1 cellular context compared by ENCODE assay signal in the genomic region with DNA sequence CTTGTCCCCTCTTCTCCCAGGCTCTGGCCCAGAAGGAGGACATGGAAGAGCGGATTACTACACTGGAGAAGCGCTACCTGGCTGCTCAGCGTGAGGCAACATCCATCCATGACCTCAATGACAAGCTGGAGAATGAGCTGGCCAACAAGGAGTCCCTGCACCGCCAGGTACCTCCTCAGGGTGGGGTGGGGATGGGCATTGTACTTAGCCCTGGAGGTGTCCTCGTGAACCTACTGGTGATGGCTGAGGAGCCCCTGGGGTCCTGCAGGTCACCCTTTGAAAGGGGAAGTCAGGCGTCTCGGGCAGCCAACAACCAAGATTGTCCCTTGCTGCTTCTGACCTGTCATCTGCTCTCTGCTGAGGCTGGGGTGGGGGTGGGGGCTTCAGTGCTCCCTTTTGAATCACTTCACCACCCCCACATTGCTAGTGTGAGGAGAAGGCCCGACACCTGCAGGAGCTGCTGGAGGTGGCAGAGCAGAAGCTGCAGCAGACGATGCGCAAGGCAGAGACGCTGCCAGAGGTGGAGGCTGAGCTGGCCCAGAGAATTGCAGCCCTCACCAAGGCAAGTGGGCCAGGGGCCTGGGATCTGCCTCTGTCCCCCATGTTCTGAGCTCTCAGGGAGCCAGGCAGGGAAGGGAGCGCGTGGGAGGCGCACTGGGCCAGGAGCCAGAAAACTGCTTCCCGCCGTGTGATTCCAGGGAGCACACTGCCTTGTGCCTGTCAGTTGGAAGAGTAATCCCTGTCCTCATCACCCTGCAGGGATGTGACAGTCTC.
TF ChIP-seq lines count a peak whose summit lies in the region.

No MANE protein-coding gene starts in this region.

TF ChIP-seq in SK-N-SH treated with all-trans-retinoic acid at 6 μM for 48 hours, 23 proteins besides CTCF, POLR2A, EP300 and RAD21 (continued from another document):
- TF ChIP-seq, protein P1, sequence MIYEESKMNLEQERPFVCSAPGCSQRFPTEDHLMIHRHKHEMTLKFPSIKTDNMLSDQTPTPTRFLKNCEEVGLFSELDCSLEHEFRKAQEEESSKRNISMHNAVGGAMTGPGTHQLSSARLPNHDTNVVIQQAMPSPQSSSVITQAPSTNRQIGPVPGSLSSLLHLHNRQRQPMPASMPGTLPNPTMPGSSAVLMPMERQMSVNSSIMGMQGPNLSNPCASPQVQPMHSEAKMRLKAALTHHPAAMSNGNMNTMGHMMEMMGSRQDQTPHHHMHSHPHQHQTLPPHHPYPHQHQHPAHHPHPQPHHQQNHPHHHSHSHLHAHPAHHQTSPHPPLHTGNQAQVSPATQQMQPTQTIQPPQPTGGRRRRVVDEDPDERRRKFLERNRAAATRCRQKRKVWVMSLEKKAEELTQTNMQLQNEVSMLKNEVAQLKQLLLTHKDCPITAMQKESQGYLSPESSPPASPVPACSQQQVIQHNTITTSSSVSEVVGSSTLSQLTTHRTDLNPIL (CRISPR knock-in tag; IDR thresholded peaks at IDR 0.05; ENCODE audit: low read depth) = no peak
- no peak for TF ChIP-seq ZNF8 (CRISPR knock-in tag; IDR thresholded peaks at IDR 0.05)
- TF ChIP-seq CSDC2 (CRISPR knock-in tag; IDR thresholded peaks at IDR 0.05) = no peak
- TF ChIP-seq TSHZ2 (CRISPR knock-in tag; IDR thresholded peaks at IDR 0.05) = no peak
- TF ChIP-seq, protein P2, sequence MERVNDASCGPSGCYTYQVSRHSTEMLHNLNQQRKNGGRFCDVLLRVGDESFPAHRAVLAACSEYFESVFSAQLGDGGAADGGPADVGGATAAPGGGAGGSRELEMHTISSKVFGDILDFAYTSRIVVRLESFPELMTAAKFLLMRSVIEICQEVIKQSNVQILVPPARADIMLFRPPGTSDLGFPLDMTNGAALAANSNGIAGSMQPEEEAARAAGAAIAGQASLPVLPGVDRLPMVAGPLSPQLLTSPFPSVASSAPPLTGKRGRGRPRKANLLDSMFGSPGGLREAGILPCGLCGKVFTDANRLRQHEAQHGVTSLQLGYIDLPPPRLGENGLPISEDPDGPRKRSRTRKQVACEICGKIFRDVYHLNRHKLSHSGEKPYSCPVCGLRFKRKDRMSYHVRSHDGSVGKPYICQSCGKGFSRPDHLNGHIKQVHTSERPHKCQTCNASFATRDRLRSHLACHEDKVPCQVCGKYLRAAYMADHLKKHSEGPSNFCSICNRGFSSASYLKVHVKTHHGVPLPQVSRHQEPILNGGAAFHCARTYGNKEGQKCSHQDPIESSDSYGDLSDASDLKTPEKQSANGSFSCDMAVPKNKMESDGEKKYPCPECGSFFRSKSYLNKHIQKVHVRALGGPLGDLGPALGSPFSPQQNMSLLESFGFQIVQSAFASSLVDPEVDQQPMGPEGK (CRISPR knock-in tag; IDR thresholded peaks at IDR 0.05; ENCODE audit: borderline replicate concordance) = no peak
- TF ChIP-seq, protein P3, sequence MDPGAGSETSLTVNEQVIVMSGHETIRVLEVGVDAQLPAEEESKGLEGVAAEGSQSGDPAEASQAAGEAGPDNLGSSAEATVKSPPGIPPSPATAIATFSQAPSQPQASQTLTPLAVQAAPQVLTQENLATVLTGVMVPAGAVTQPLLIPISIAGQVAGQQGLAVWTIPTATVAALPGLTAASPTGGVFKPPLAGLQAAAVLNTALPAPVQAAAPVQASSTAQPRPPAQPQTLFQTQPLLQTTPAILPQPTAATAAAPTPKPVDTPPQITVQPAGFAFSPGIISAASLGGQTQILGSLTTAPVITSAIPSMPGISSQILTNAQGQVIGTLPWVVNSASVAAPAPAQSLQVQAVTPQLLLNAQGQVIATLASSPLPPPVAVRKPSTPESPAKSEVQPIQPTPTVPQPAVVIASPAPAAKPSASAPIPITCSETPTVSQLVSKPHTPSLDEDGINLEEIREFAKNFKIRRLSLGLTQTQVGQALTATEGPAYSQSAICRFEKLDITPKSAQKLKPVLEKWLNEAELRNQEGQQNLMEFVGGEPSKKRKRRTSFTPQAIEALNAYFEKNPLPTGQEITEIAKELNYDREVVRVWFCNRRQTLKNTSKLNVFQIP (CRISPR knock-in tag; IDR thresholded peaks at IDR 0.05; ENCODE audit: borderline replicate concordance, low read depth) = no peak
- no peak for TF ChIP-seq SNAI2 (CRISPR knock-in tag; IDR thresholded peaks at IDR 0.05)
- no peak for TF ChIP-seq TOX (CRISPR knock-in tag; IDR thresholded peaks at IDR 0.05; ENCODE audit: borderline replicate concordance)
- no peak for TF ChIP-seq ZNF70 (CRISPR knock-in tag; IDR thresholded peaks at IDR 0.05)
- TF ChIP-seq GLIS3 (CRISPR knock-in tag; IDR thresholded peaks at IDR 0.05) = no peak
- TF ChIP-seq ZFP3 (CRISPR knock-in tag; IDR thresholded peaks at IDR 0.05) = no peak
- TF ChIP-seq ZNF565 (CRISPR knock-in tag; conservative IDR thresholded peaks at IDR 0.05; ENCODE audit: low read depth) = no peak
- TF ChIP-seq RARB (CRISPR knock-in tag; IDR thresholded peaks at IDR 0.05) = no peak
- no peak for TF ChIP-seq ZC3H10 (CRISPR knock-in tag; IDR thresholded peaks at IDR 0.05)
TF ChIP-seq in SK-N-SH treated with all-trans-retinoic acid at 6 μM for 48 hours: peak in this region for 0.
